Comparison of ENCODE assay signal across 15 cellular contexts in the genomic region with DNA sequence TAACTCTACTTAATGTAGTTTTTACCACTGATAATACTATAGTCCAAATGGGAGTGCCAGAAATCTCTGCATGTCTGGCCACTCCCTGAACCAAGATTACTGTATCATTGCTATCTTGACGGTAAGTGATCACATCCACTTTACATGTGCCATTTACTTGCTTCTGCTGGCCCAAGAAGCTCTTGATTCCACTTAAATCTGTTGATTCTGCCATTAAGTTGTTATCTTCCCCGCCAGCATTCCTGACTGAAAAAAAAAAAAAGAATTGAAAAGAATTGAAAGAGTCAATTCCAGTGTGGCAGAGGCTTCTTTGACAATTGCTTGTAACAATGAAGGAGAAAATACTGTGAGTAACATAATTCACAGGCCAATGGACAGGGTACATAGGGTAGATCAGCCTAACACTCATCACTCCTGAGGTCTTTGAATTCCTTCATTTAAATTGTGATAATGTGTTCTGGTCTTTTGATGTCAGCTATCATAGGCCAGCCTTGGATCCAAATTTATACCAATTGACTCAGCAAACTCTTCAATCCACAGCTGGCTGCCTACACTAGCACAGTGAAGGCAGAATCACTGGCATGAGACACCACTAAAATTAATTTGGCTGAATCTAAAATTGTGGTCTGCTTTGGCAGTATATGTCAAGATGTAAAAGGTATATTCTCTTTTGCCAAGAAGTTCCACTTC.
DNase-seq lines count a peak whose midpoint lies in the region; ATAC-seq and TF ChIP-seq lines count a peak whose summit lies in the region.
"Had no signal": no experiment of that assay in that cellular context is flagged by ENCODE, and none has a peak within 500 bp of the region (broad histone marks: within the 10 kb centered on the region; RNA-seq: fewer than 3 reads in every experiment).

No MANE protein-coding gene starts in this region.

- H3K4me3 ChIP-seq in heart left ventricle, result no peak overlapping the region
- no peak overlapping the region for H3K4me3 ChIP-seq in left ventricle myocardium inferior
- H3K4me3 ChIP-seq in neural progenitor cell, result no peak overlapping the region
- H3K4me3 ChIP-seq: A549, HAP-1 had no signal

- H3K36me3 ChIP-seq in heart left ventricle (no peaks in the 10 kb centered on the region), left ventricle myocardium inferior (no peaks in the 10 kb centered on the region), neural progenitor cell (no peaks in the 10 kb centered on the region)
- H3K36me3 ChIP-seq: BE2C, HAP-1 had no signal

- H3K4me1 Mint-ChIP-seq in neural progenitor cell, result no peaks in the 10 kb centered on the region
- H3K4me1 Mint-ChIP-seq: CD4-positive, alpha-beta memory T cell had no signal

- H4K20me1 ChIP-seq in neural progenitor cell (ENCODE audit: low read depth), result no peaks in the 10 kb centered on the region

- 51 to 79% (median 64%) methylated on average over 2 of the region's 2 CpGs for WGBS in heart left ventricle, 4 donors

- H3K4me3 Mint-ChIP-seq in neural progenitor cell, result no peak overlapping the region
- H3K4me3 Mint-ChIP-seq: CD4-positive, alpha-beta memory T cell had no signal

- H2AFZ ChIP-seq in neural progenitor cell (replicated peaks), result no peak overlapping the region

- H3K27me3 Mint-ChIP-seq in neural progenitor cell (ENCODE audit: insufficient read depth, low read depth), result no peaks in the 10 kb centered on the region
- H3K27me3 Mint-ChIP-seq: CD4-positive, alpha-beta memory T cell had no signal

- TF ChIP-seq CTCF in heart left ventricle (IDR thresholded peaks at IDR 0.05), result no peak
- TF ChIP-seq CTCF in left ventricle myocardium inferior (IDR thresholded peaks at IDR 0.05; ENCODE audit: borderline replicate concordance), result no peak
- TF ChIP-seq CTCF in neural progenitor cell (IDR thresholded peaks at IDR 0.05), result no peak

- H3K9me3 Mint-ChIP-seq in neural progenitor cell, result peaks cover 3% of the 10 kb centered on the region

- peak overlapping the region in 1 of 12 donors; percentile 29 for H3K27ac ChIP-seq in heart left ventricle
- H3K27ac ChIP-seq in left ventricle myocardium inferior (replicated peaks), result no peak overlapping the region
- H3K27ac ChIP-seq in neural progenitor cell, result no peak overlapping the region
- H3K27ac ChIP-seq: A549, C4-2B had no signal

- H3K27ac Mint-ChIP-seq in neural progenitor cell, result no peak overlapping the region
- H3K27ac Mint-ChIP-seq: CD4-positive, alpha-beta memory T cell had no signal

- no peaks in the 10 kb centered on the region for H3K79me2 ChIP-seq in neural progenitor cell (ENCODE audit: low read depth)

- peak; percentile 51 to 89 (median 68) for ATAC-seq in heart left ventricle
- ATAC-seq in GM18861 (IDR thresholded peaks at IDR 0.05; ENCODE audit: unreplicated experiment), result no peak
- no peak for ATAC-seq in HG02852 (IDR thresholded peaks at IDR 0.05; ENCODE audit: unreplicated experiment)
- ATAC-seq: A549 had no signal

- no peak overlapping the region for H3K9ac ChIP-seq in neural progenitor cell

- no peaks in the 10 kb centered on the region for H3F3A ChIP-seq in neural progenitor cell (ENCODE audit: low read depth)

- H3K27me3 ChIP-seq in heart left ventricle, result no peaks in the 10 kb centered on the region
- H3K27me3 ChIP-seq in left ventricle myocardium inferior (ENCODE audit: low read depth), result no peaks in the 10 kb centered on the region
- H3K27me3 ChIP-seq in neural progenitor cell, result no peaks in the 10 kb centered on the region
- H3K27me3 ChIP-seq: BE2C had no signal

- no peak for DNase-seq in heart left ventricle
- DNase-seq in left ventricle myocardium inferior, result no peak
- DNase-seq in NCI-H187 (lab: John Stamatoyannopoulos, UW), result peak; percentile 52 to 71
- peak; percentile 65 for DNase-seq in NCI-H2227 (lab: John Stamatoyannopoulos, UW; ENCODE audit: unreplicated experiment)
- peak; percentile 14 for DNase-seq in neural progenitor cell (ENCODE audit: low spot score)
- DNase-seq in NCI-H524 treated with DMSO at 0.1 percent for 48 hours (lab: John Stamatoyannopoulos, UW), result no peak
- DNase-seq: BE2C; CD4-positive, alpha-beta memory T cell; DND-41; GDM1 had no signal

- H3K36me3 Mint-ChIP-seq in neural progenitor cell, result no peaks in the 10 kb centered on the region
- H3K36me3 Mint-ChIP-seq: CD4-positive, alpha-beta memory T cell had no signal

- intact Hi-C loops in heart left ventricle (cut with DNase I) (no loop called here), left ventricle myocardium inferior (cut with micrococcal nuclease) (no loop called here)

- peaks cover 0 to 4% (median 0%) of the 10 kb centered on the region in 12 donors for H3K4me1 ChIP-seq in heart left ventricle
- no peaks in the 10 kb centered on the region for H3K4me1 ChIP-seq in left ventricle myocardium inferior
- H3K4me1 ChIP-seq in neural progenitor cell, result no peaks in the 10 kb centered on the region
- H3K4me1 ChIP-seq: A549, BE2C, HAP-1 had no signal

- H3K4me2 ChIP-seq in neural progenitor cell, result no peak overlapping the region
- H3K4me2 ChIP-seq: A549 had no signal

- TF ChIP-seq POLR2A in heart left ventricle (IDR thresholded peaks at IDR 0.05), result no peak

- H3K9me3 ChIP-seq in heart left ventricle (peaks cover 0 to 12% (median 0%) of the 10 kb centered on the region in 12 donors), left ventricle myocardium inferior (replicated peaks) (no peaks in the 10 kb centered on the region), neural progenitor cell (ENCODE audit: low read depth) (no peaks in the 10 kb centered on the region)
- H3K9me3 ChIP-seq: BE2C, HAP-1 had no signal

Comparison
In these comparisons a context has a peak if more than half of its experiments do, and no peak if none do; other contexts are left out.
1. ATAC-seq: peak in heart left ventricle (4 of 4); none in GM18861 (single experiment) and HG02852 (single experiment).
2. DNase-seq: peak in NCI-H187 (2 of 2), NCI-H2227 (single experiment) and neural progenitor cell (single experiment); none in heart left ventricle (0 of 5), left ventricle myocardium inferior (single experiment) and NCI-H524 treated with DMSO at 0.1 percent for 48 hours (single experiment).